29 cellular contexts compared by ENCODE assay signal in genomic region chr3:49057268-49057667, GRCh38.
"Had no signal": no experiment of that assay in that cellular context is flagged by ENCODE, and none has a peak within 500 bp of the region (broad histone marks: within the 10 kb centered on the region; RNA-seq: fewer than 3 reads in every experiment).

No MANE protein-coding gene starts in this region.

- H3K27me3 Mint-ChIP-seq: activated CD8-positive, alpha-beta memory T cell treated with anti-CD3 and anti-CD28 coated beads, Interleukin-2, amount 10 ng/mL, durations not matched to agents 7 days and 5 days; activated naive CD4-positive, alpha-beta T cell treated with anti-CD3 and anti-CD28 coated beads, Interleukin-2, amount 50 U/mL, for 24 hours; activated T-cell treated with anti-CD3 and anti-CD28 coated beads, Interleukin-2, amount 50 U/mL, for 24 hours had no signal

- H3K4me1 ChIP-seq: ascending aorta, body of pancreas, Peyer's patch had no signal

- H3K9me3 Mint-ChIP-seq: activated naive CD4-positive, alpha-beta T cell treated with anti-CD3 and anti-CD28 coated beads, Interleukin-2, amount 50 U/mL, for 24 hours; activated T-cell treated with anti-CD3 and anti-CD28 coated beads, Interleukin-2, amount 50 U/mL, for 24 hours; activated T-helper 1 cell treated with anti-CD3 and anti-CD28 coated beads, Interleukin-12 subunit alpha, Interleukin-12 subunit beta, Interleukin-2, Interleukin-4 antibody, amounts not matched to agents 30 ng/mL and 10 ng/mL and 1 ng/mL, durations not matched to agents 14 hours and 24 hours and 36 hours; T-helper 1 cell treated with Interleukin-12 subunit alpha and Interleukin-12 subunit beta and Interleukin-4 antibody, amounts not matched to agents 30 μg/mL and 1 μg/mL, for 36 hours; WTC11 had no signal

- DNase-seq: activated CD4-positive, alpha-beta T cell treated with anti-CD3 and anti-CD28 coated beads for 48 hours; activated CD4-positive, alpha-beta T cell treated with anti-CD3 and anti-CD28 coated beads, Interleukin-2, amount 50 U/mL, for 4 hours; activated CD4-positive, CD25-positive, alpha-beta regulatory T cell treated with anti-CD3 and anti-CD28 coated beads, Interleukin-2, amount 50 U/mL, for 72 hours; activated CD8-positive, alpha-beta memory T cell treated with anti-CD3 and anti-CD28 coated beads, Interleukin-2, amount 10 ng/mL, durations not matched to agents 7 days and 5 days; activated effector memory CD4-positive, alpha-beta T cell treated with Interleukin-2 at 50 U/mL for 16 hours; activated naive CD4-positive, alpha-beta T cell; activated T-cell treated with anti-CD3 and anti-CD28 coated beads, Interleukin-2, amount 50 U/mL, for 24 hours; body of pancreas; central memory CD4-positive, alpha-beta T cell; MG63; MV-4-11; NCI-H1105; NCI-H1436; NCI-H1694 treated with DMSO at 0.1 percent for 48 hours; NCI-H2081; NCI-H510A treated with DMSO at 0.1 percent for 48 hours; NCI-H69; Peyer's patch; Right ventricle myocardium superior had no signal

- H3K27ac ChIP-seq: ascending aorta, body of pancreas, KMS-11, Peyer's patch, RWPE1, SJSA1 had no signal

- H3K4me2 ChIP-seq: KMS-11 had no signal

- H3K27me3 ChIP-seq: ascending aorta, body of pancreas, MG63, Peyer's patch, SJSA1 had no signal

- H3K4me1 Mint-ChIP-seq: activated CD8-positive, alpha-beta memory T cell treated with anti-CD3 and anti-CD28 coated beads, Interleukin-2, amount 10 ng/mL, durations not matched to agents 7 days and 5 days; WTC11 had no signal

- H3K4me3 Mint-ChIP-seq: activated CD8-positive, alpha-beta memory T cell treated with anti-CD3 and anti-CD28 coated beads, Interleukin-2, amount 10 ng/mL, durations not matched to agents 7 days and 5 days; activated naive CD4-positive, alpha-beta T cell treated with anti-CD3 and anti-CD28 coated beads, Interleukin-2, amount 50 U/mL, for 24 hours; activated T-cell treated with anti-CD3 and anti-CD28 coated beads, Interleukin-2, amount 50 U/mL, for 24 hours; activated T-helper 1 cell treated with anti-CD3 and anti-CD28 coated beads, Interleukin-12 subunit alpha, Interleukin-12 subunit beta, Interleukin-2, Interleukin-4 antibody, amounts not matched to agents 30 ng/mL and 10 ng/mL and 1 ng/mL, durations not matched to agents 14 hours and 24 hours and 36 hours; T-helper 1 cell treated with Interleukin-12 subunit alpha and Interleukin-12 subunit beta and Interleukin-4 antibody, amounts not matched to agents 30 μg/mL and 1 μg/mL, for 36 hours; WTC11 had no signal

- H3K27ac Mint-ChIP-seq: activated CD8-positive, alpha-beta memory T cell treated with anti-CD3 and anti-CD28 coated beads, Interleukin-2, amount 10 ng/mL, durations not matched to agents 7 days and 5 days; activated naive CD4-positive, alpha-beta T cell treated with anti-CD3 and anti-CD28 coated beads, Interleukin-2, amount 50 U/mL, for 24 hours; activated T-cell treated with anti-CD3 and anti-CD28 coated beads, Interleukin-2, amount 50 U/mL, for 24 hours; activated T-helper 1 cell treated with anti-CD3 and anti-CD28 coated beads, Interleukin-12 subunit alpha, Interleukin-12 subunit beta, Interleukin-2, Interleukin-4 antibody, amounts not matched to agents 30 ng/mL and 10 ng/mL and 1 ng/mL, durations not matched to agents 14 hours and 24 hours and 36 hours; T-helper 1 cell treated with Interleukin-12 subunit alpha and Interleukin-12 subunit beta and Interleukin-4 antibody, amounts not matched to agents 30 μg/mL and 1 μg/mL, for 36 hours; WTC11 had no signal

- H3K4me3 ChIP-seq: ascending aorta, body of pancreas, MG63, Peyer's patch, SJSA1 had no signal

- ATAC-seq: activated CD8-positive, alpha-beta memory T cell treated with anti-CD3 and anti-CD28 coated beads, Interleukin-2, amount 10 ng/mL, durations not matched to agents 7 days and 5 days; body of pancreas; SK-N-SH treated with all-trans-retinoic acid at 6 μM for 48 hours; WTC11 had no signal

- H3K9ac ChIP-seq: KMS-11 had no signal

- FAIRE-seq: bronchial epithelial cell had no signal

- H3K9me3 ChIP-seq: ascending aorta, body of pancreas, MG63, Peyer's patch, SJSA1 had no signal
